In genomic region chr11:12674936-12675696, GRCh38 we compare ENCODE assay signal across 8 cellular contexts. TPM values are rescaled to one million over a fixed set of nuclear protein-coding genes. Genes with fewer than 3 reads are reported as not detected.
A peak's percentile ranks its signal among the peaks of the same experiment; 100 is the strongest.
DNase-seq lines count a peak whose midpoint lies in the region; ATAC-seq and TF ChIP-seq lines count a peak whose summit lies in the region.

No MANE protein-coding gene starts in this region.

- peaks cover 8% of the 10 kb centered on the region for H3K27me3 ChIP-seq in HUES64 (ENCODE audit: insufficient read depth, low read length)
- H3K27me3 ChIP-seq in osteoblast (ENCODE audit: insufficient read depth, low read length): no peaks in the 10 kb centered on the region

- H3K9me3 ChIP-seq in HUES64 (ENCODE audit: insufficient read depth, low read depth, low read length) (no peaks in the 10 kb centered on the region), osteoblast (ENCODE audit: low read depth, low read length) (no peaks in the 10 kb centered on the region)

- H3K9ac ChIP-seq in HUES64 (ENCODE audit: low read depth, low read length): peak overlapping the region; percentile 93

- H3K4me3 Mint-ChIP-seq in activated T-cell treated with anti-CD3 and anti-CD28 coated beads, Interleukin-2, amount 50 U/mL, for 4 hours: peak overlapping the region; percentile 74

- H3K36me3 ChIP-seq in HUES64 (ENCODE audit: insufficient read depth, low read length): peaks cover 8% of the 10 kb centered on the region
- peaks cover 5% of the 10 kb centered on the region for H3K36me3 ChIP-seq in osteoblast (ENCODE audit: insufficient read depth, low read length)

- peak; percentile 10 to 12 for ATAC-seq in activated T-cell treated with anti-CD3 and anti-CD28 coated beads, Interleukin-2, amount 50 U/mL, for 4 hours
- ATAC-seq in GM21528 (IDR thresholded peaks at IDR 0.05; ENCODE audit: low FRiP score, unreplicated experiment): no peak

- under 1% methylated on average over 80 of the region's 81 CpGs for WGBS in HUES64

- H3K9me3 Mint-ChIP-seq in activated T-cell treated with anti-CD3 and anti-CD28 coated beads, Interleukin-2, amount 50 U/mL, for 4 hours: no peaks in the 10 kb centered on the region

- H3K4me2 ChIP-seq in osteoblast (ENCODE audit: insufficient read depth, low read length): peak overlapping the region; percentile 99

- peaks cover 74% of the 10 kb centered on the region for H3K27me3 Mint-ChIP-seq in activated T-cell treated with anti-CD3 and anti-CD28 coated beads, Interleukin-2, amount 50 U/mL, for 4 hours (ENCODE audit: low read depth)

- no peak overlapping the region for H2AFZ ChIP-seq in osteoblast (ENCODE audit: low read length)

- peaks cover 17% of the 10 kb centered on the region for H3K4me1 Mint-ChIP-seq in activated T-cell treated with anti-CD3 and anti-CD28 coated beads, Interleukin-2, amount 50 U/mL, for 4 hours (ENCODE audit: low read depth)

- peaks cover 25% of the 10 kb centered on the region for H4K20me1 ChIP-seq in osteoblast (ENCODE audit: insufficient read depth, low read length)

- intact Hi-C loops in head of caudate nucleus (cut with DNase I): loop anchor here (5.0 kb wide), 1 partner anchor 212 kb away; no protein-coding TSS in a partner anchor

- H3K79me2 ChIP-seq in osteoblast (ENCODE audit: insufficient read depth, low read length): peaks cover 54% of the 10 kb centered on the region

- H3K27ac ChIP-seq in HUES64 (ENCODE audit: low read depth, low read length) (peak overlapping the region; percentile 97), osteoblast (ENCODE audit: low read depth, low read length) (peak overlapping the region; percentile 90)

- H3K4me1 ChIP-seq in HUES64 (ENCODE audit: insufficient read depth, low read length) (peaks cover 42% of the 10 kb centered on the region), osteoblast (ENCODE audit: insufficient read depth, low read length) (peaks cover 36% of the 10 kb centered on the region)

- DNase-seq in Daoy (ENCODE audit: low read depth): peak; percentile 53
- no peak for DNase-seq in activated T-cell treated with anti-CD3 and anti-CD28 coated beads, Interleukin-2, amount 50 U/mL, for 4 hours
- DNase-seq in head of caudate nucleus: peak in 40 of 42 donors; percentile 7 to 73 (median 42)
- DNase-seq in osteoblast (ENCODE audit: insufficient read length, low spot score, missing footprints): peak; percentile 88
- DNase-seq in HuH-7.5 (ENCODE audit: low spot score): no peak
- no peak for DNase-seq in GM19240 (ENCODE audit: insufficient read length, low spot score)

- no peaks in the 10 kb centered on the region for H3K36me3 Mint-ChIP-seq in activated T-cell treated with anti-CD3 and anti-CD28 coated beads, Interleukin-2, amount 50 U/mL, for 4 hours (ENCODE audit: insufficient read depth)

- H3K4me3 ChIP-seq in HUES64 (ENCODE audit: low read length): peak overlapping the region; percentile 96
- H3K4me3 ChIP-seq in osteoblast (ENCODE audit: insufficient read depth, low read length): peak overlapping the region; percentile 85

- no peak for TF ChIP-seq CTCF in osteoblast (IDR thresholded peaks at IDR 0.05; ENCODE audit: extremely low read depth, low read depth, low read length)

RNA-seq across cellular contexts. Expression of gene TEAD1, which starts 0.9 kb away (rescaled TPM):
- 37.2 and 55.4 TPM in 2 replicates for total RNA-seq in Daoy (2014; rRNA removed; shearing (Covaris generic))
- polyA plus RNA-seq in HUES64 (2013, experiment 1 of 2): 49.4 TPM
- 51.8 TPM for polyA plus RNA-seq in HUES64 (2013, experiment 2 of 2)
- 1 to 10 TPM in 1 of 3 donors, under 1 TPM in 2; 0.79 to 1.4 (median 0.90) TPM for total RNA-seq in activated T-cell treated with anti-CD3 and anti-CD28 coated beads, Interleukin-2, amount 50 U/mL, for 4 hours
- 166 and 176 TPM in 2 replicates for total RNA-seq in osteoblast

Comparison
In these comparisons a context has a peak if more than half of its experiments do, and no peak if none do; other contexts are left out.
1. DNase-seq: peak in Daoy (single experiment), head of caudate nucleus (40 of 42) and osteoblast (single experiment); none in activated T-cell treated with anti-CD3 and anti-CD28 coated beads, Interleukin-2, amount 50 U/mL, for 4 hours (single experiment), HuH-7.5 (single experiment) and GM19240 (single experiment).
2. RNA of gene TEAD1, which starts 0.9 kb away (total RNA-seq): 166 to 176 TPM in osteoblast and 37.2 to 55.4 TPM in Daoy; 0.79 to 1.4 TPM in activated T-cell treated with anti-CD3 and anti-CD28 coated beads, Interleukin-2, amount 50 U/mL, for 4 hours; every median in the first group is over 10 times any median in the second.